Comparison of ENCODE assay signal across 8 cellular contexts in genomic region chr3:4826237-4827100, GRCh38.
A peak's percentile ranks its signal among the peaks of the same experiment; 100 is the strongest.
DNase-seq lines count a peak whose midpoint lies in the region; ATAC-seq, FAIRE-seq and TF ChIP-seq lines count a peak whose summit lies in the region.

No MANE protein-coding gene starts in this region.

- H3K27me3 ChIP-seq in RWPE2 (ENCODE audit: insufficient read depth, poor library complexity, severe bottlenecking) = no peaks in the 10 kb centered on the region

- no peak for TF ChIP-seq CTCF in AG10803 (conservative IDR thresholded peaks at IDR 0.05; ENCODE audit: low read length)
- no peak for TF ChIP-seq CTCF in RWPE2 (IDR thresholded peaks at IDR 0.05; ENCODE audit: poor library complexity, severe bottlenecking)
- no peak for TF ChIP-seq CTCF in fibroblast of the aortic adventitia (IDR thresholded peaks at IDR 0.05; ENCODE audit: insufficient read depth, low read length)
- TF ChIP-seq CTCF in omental fat pad (IDR thresholded peaks at IDR 0.05) = no peak

- DNase-seq in AG10803 (ENCODE audit: low read depth) = peak; percentile 66
- no peak for DNase-seq in RWPE2 (ENCODE audit: low spot score)
- DNase-seq in fibroblast of the aortic adventitia (ENCODE audit: low read depth) = peak; percentile 77
- DNase-seq in omental fat pad (ENCODE audit: low spot score) = no peak
- DNase-seq in H54 (ENCODE audit: insufficient read length, low spot score) = no peak
- DNase-seq in NCI-H1436 treated with DMSO at 0.1 percent for 48 hours (lab: John Stamatoyannopoulos, UW) = no peak
- DNase-seq in stimulated activated CD4-positive, alpha-beta T cell treated with anti-CD3 and anti-CD28 coated beads, Interleukin-4, amount 100 ng/mL, for 24 hours = no peak

- no peaks in the 10 kb centered on the region for H3K9me3 ChIP-seq in RWPE2 (ENCODE audit: severe bottlenecking)

- TF ChIP-seq POLR2A in H54 (IDR thresholded peaks at IDR 0.05; ENCODE audit: low read depth, low read length) = no peak

- H3K27ac ChIP-seq in RWPE2 (ENCODE audit: poor library complexity, severe bottlenecking) = peak overlapping the region; percentile 88

- H3K4me1 ChIP-seq in RWPE2 (ENCODE audit: insufficient read depth, poor library complexity, severe bottlenecking) = peaks cover 52% of the 10 kb centered on the region

- H3K4me3 ChIP-seq in AG10803 (ENCODE audit: low read length) (no peak overlapping the region), RWPE2 (ENCODE audit: severe bottlenecking) (no peak overlapping the region), fibroblast of the aortic adventitia (ENCODE audit: low read depth, low read length) (no peak overlapping the region)

- peak; percentile 8; the same call in 2 of the 3 replicates for ATAC-seq in RWPE2 (ENCODE audit: low read depth)
- ATAC-seq in omental fat pad (ENCODE audit: low FRiP score) = peak; percentile 50
- ATAC-seq in GM19324 (IDR thresholded peaks at IDR 0.05; ENCODE audit: low FRiP score, unreplicated experiment) = no peak

- FAIRE-seq in H54 (lab: Jason Lieb, UNC) = no peak

- no peaks in the 10 kb centered on the region for H3K36me3 ChIP-seq in RWPE2 (ENCODE audit: low read depth)

Comparison
In these comparisons a context has a peak if more than half of its experiments do, and no peak if none do; other contexts are left out.
1. DNase-seq: peak in AG10803 (single experiment) and fibroblast of the aortic adventitia (single experiment); none in RWPE2 (single experiment), omental fat pad (single experiment), H54 (single experiment), NCI-H1436 treated with DMSO at 0.1 percent for 48 hours (single experiment) and stimulated activated CD4-positive, alpha-beta T cell treated with anti-CD3 and anti-CD28 coated beads, Interleukin-4, amount 100 ng/mL, for 24 hours (single experiment).